ENCODE assay signal across 9 cellular contexts in genomic region chr2:107340955-107341354, GRCh38.
"Had no signal": no experiment of that assay in that cellular context is flagged by ENCODE, and none has a peak within 500 bp of the region (broad histone marks: within the 10 kb centered on the region; RNA-seq: fewer than 3 reads in every experiment).

No MANE protein-coding gene starts in this region.

- H3K27ac ChIP-seq: GM23248, HL-60 had no signal

- H3K9me3 ChIP-seq: HAP-1 had no signal

- H3K9ac ChIP-seq: GM23248 had no signal

- DNase-seq: GM23248, GOT3, H7, HFFc6, IMR-90, KBM-7 had no signal

- H3K36me3 ChIP-seq: HAP-1 had no signal

- ATAC-seq: HCT116 had no signal

- H2AFZ ChIP-seq: GM23248 had no signal

- H3K4me1 ChIP-seq: HAP-1 had no signal

- H3K4me3 ChIP-seq: GM23248, HAP-1 had no signal
